ENCODE assay signal across 1 cellular context in the genomic region with DNA sequence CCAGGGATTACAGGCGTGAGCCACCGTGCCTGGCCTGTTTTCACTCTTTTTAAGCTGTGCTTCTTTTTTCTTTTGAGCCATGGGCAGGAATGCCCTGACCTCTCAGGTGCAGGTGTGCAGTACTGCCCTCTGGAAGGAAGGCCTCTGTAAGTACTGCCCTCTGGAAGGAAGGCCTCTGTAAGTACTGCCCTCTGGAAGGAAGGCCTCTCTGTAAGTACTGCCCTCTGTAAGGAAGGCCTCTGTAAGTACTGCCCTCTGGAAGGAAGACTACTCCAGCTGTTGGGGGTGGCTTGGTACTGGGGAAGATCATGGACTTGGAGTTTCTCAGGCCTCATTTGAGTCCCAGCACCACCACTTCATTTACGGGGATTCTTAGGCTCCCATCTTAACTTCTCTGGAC.
TF ChIP-seq lines count a peak whose summit lies in the region.

No MANE protein-coding gene starts in this region.

TF ChIP-seq in HepG2, 621 proteins besides CTCF, POLR2A, EP300 and RAD21 (continued from another document):
- TF ChIP-seq, protein P1, sequence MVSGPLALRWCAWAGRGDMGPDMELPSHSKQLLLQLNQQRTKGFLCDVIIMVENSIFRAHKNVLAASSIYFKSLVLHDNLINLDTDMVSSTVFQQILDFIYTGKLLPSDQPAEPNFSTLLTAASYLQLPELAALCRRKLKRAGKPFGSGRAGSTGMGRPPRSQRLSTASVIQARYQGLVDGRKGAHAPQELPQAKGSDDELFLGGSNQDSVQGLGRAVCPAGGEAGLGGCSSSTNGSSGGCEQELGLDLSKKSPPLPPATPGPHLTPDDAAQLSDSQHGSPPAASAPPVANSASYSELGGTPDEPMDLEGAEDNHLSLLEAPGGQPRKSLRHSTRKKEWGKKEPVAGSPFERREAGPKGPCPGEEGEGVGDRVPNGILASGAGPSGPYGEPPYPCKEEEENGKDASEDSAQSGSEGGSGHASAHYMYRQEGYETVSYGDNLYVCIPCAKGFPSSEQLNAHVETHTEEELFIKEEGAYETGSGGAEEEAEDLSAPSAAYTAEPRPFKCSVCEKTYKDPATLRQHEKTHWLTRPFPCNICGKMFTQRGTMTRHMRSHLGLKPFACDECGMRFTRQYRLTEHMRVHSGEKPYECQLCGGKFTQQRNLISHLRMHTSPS (CRISPR knock-in tag; IDR thresholded peaks at IDR 0.05; ENCODE audit: low read depth) = no peak
- no peak for TF ChIP-seq GATA4 (IDR thresholded peaks at IDR 0.05; ENCODE audit: borderline replicate concordance, low read depth)
- TF ChIP-seq, protein P2, sequence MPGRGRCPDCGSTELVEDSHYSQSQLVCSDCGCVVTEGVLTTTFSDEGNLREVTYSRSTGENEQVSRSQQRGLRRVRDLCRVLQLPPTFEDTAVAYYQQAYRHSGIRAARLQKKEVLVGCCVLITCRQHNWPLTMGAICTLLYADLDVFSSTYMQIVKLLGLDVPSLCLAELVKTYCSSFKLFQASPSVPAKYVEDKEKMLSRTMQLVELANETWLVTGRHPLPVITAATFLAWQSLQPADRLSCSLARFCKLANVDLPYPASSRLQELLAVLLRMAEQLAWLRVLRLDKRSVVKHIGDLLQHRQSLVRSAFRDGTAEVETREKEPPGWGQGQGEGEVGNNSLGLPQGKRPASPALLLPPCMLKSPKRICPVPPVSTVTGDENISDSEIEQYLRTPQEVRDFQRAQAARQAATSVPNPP (CRISPR knock-in tag; IDR thresholded peaks at IDR 0.05) = no peak
- TF ChIP-seq, protein P3, sequence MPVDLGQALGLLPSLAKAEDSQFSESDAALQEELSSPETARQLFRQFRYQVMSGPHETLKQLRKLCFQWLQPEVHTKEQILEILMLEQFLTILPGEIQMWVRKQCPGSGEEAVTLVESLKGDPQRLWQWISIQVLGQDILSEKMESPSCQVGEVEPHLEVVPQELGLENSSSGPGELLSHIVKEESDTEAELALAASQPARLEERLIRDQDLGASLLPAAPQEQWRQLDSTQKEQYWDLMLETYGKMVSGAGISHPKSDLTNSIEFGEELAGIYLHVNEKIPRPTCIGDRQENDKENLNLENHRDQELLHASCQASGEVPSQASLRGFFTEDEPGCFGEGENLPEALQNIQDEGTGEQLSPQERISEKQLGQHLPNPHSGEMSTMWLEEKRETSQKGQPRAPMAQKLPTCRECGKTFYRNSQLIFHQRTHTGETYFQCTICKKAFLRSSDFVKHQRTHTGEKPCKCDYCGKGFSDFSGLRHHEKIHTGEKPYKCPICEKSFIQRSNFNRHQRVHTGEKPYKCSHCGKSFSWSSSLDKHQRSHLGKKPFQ (CRISPR knock-in tag; IDR thresholded peaks at IDR 0.05; ENCODE audit: insufficient replicate concordance) = no peak
- no peak for TF ChIP-seq HDAC6 (IDR thresholded peaks at IDR 0.05; ENCODE audit: low read depth, low read length)
- peak; percentile 84 for TF ChIP-seq SMC3 (IDR thresholded peaks at IDR 0.05; ENCODE audit: low read length)
- peak; percentile 50; the same call in 1 of the 2 replicates for TF ChIP-seq ZFX (CRISPR knock-in tag; IDR thresholded peaks at IDR 0.05; ENCODE audit: low read depth)
- no peak for TF ChIP-seq NFKBIZ (CRISPR knock-in tag; IDR thresholded peaks at IDR 0.05)
TF ChIP-seq in HepG2: peak in this region for 3.
